Comparison of ENCODE assay signal across 27 cellular contexts in the genomic region with DNA sequence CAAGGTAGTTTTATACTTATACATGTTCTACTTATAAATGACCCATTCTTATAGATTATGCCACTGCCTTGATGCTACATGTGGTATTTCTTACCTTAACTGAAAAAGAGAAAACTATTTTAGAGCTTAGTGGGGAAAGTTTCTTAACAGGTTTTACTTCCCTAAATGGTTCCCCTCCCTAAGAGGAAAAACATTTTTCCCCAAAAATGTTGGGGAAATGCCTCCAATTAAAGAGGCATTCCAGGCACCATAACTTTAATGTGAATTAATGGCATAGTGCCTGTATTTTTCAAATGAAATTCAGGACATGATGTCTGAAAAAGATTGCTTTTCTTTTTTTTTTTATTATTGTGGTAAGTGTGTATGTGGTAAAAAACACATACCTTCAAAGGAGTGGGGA.
"Had no signal": no experiment of that assay in that cellular context is flagged by ENCODE, and none has a peak within 500 bp of the region (broad histone marks: within the 10 kb centered on the region; RNA-seq: fewer than 3 reads in every experiment).

No MANE protein-coding gene starts in this region.

- H3K9me3 ChIP-seq: ascending aorta, colonic mucosa, SJSA1, SK-N-SH had no signal

- H3K36me3 ChIP-seq: ascending aorta, cardiac muscle cell, colonic mucosa, SJSA1 had no signal

- DNase-seq: activated CD4-positive, alpha-beta T cell treated with anti-CD3 and anti-CD28 coated beads for 36 hours; activated CD4-positive, alpha-beta T cell treated with anti-CD3 and anti-CD28 coated beads, Interleukin-2, amount 10 ng/mL, durations not matched to agents 7 days and 5 days; activated CD4-positive, alpha-beta T cell treated with anti-CD3 and anti-CD28 coated beads, Interleukin-2, amount 50 U/mL, for 48 hours; activated CD8-positive, alpha-beta T cell treated with anti-CD3 and anti-CD28 coated beads, Interleukin-2, amount 10 ng/mL, durations not matched to agents 7 days and 5 days; activated gamma-delta T cell; activated naive CD4-positive, alpha-beta T cell treated with Interleukin-2 at 50 U/mL for 16 hours; activated naive CD8-positive, alpha-beta T cell treated with anti-CD3 and anti-CD28 coated beads, Interleukin-2, amount 10 ng/mL, durations not matched to agents 7 days and 5 days; activated T-cell treated with anti-CD3 and anti-CD28 coated beads, Interleukin-2, amount 50 U/mL, for 24 hours; amygdala; colonic mucosa; Karpas-422; NCI-H1092; NCI-H1436 treated with DMSO at 0.1 percent for 48 hours; NCI-H1694 treated with DMSO at 0.1 percent for 48 hours; NCI-H2029; NCI-H345; NCI-H524 treated with DMSO at 0.1 percent for 48 hours; NK-92 treated with Interleukin-12 subunit alpha and Interleukin-12 subunit beta, amount 100 ng/mL, for 24 hours; OCI-M1; SHP77 treated with DMSO at 0.1 percent for 48 hours; SK-N-SH had no signal

- H3K4me3 ChIP-seq: ascending aorta, cardiac muscle cell, colonic mucosa, SJSA1 had no signal

- H3K27ac ChIP-seq: ascending aorta, cardiac muscle cell, SJSA1 had no signal

- H3K4me2 ChIP-seq: SK-N-SH had no signal

- H3K27me3 ChIP-seq: ascending aorta, cardiac muscle cell, colonic mucosa, SJSA1 had no signal

- ATAC-seq: activated CD4-positive, alpha-beta T cell treated with anti-CD3 and anti-CD28 coated beads for 36 hours; activated CD4-positive, CD25-positive, alpha-beta regulatory T cell treated with anti-CD3 and anti-CD28 coated beads, Interleukin-2, amount 50 U/mL, for 24 hours; activated CD8-positive, alpha-beta T cell treated with anti-CD3 and anti-CD28 coated beads, Interleukin-2, amount 10 ng/mL, durations not matched to agents 7 days and 5 days; Panc1; WTC11 had no signal

- H3K9ac ChIP-seq: SK-N-SH had no signal
